In the genomic region with DNA sequence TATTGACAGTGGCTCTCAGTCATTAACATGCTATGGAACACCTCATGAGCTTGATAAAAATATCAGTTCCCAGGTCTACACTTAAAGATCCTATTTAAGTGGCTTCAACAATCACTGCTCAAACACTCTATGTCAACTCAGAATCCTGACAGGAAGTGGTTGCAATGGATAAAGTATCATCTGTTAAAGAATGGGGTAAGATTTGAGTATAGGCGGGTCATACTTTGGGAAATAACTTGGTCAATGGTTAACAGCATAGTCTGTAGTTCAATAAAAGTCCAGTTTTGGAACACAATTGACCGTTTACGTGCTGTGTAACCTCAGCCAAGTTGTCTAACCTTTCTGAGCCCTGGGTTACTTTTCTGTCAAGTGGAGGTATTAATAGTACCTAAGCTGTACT, we compare ENCODE assay signal across 8 cellular contexts. TPM values are rescaled to one million over a fixed set of nuclear protein-coding genes. Genes with fewer than 3 reads are reported as not detected.
"Had no signal": no experiment of that assay in that cellular context is flagged by ENCODE, and none has a peak within 500 bp of the region (broad histone marks: within the 10 kb centered on the region; RNA-seq: fewer than 3 reads in every experiment).

No MANE protein-coding gene starts in this region.

RNA-seq across cellular contexts. Expression of gene CCL3, which starts 2.5 kb away (rescaled TPM):
- total RNA-seq: left ventricle myocardium inferior, mesothelial cell of epicardium, neural crest cell, prostate gland had no signal

RNA-seq across cellular contexts. Expression of gene CCL4, which starts 16.1 kb away (rescaled TPM):
- total RNA-seq: kidney epithelial cell, mesothelial cell of epicardium, neural crest cell had no signal

RNA-seq across cellular contexts. Expression of gene CCL18, which starts 23.4 kb away (rescaled TPM):
- total RNA-seq: kidney epithelial cell, mesothelial cell of epicardium, neural crest cell, urinary bladder, vagina had no signal
- polyA plus RNA-seq: pancreas had no signal
